In the genomic region with DNA sequence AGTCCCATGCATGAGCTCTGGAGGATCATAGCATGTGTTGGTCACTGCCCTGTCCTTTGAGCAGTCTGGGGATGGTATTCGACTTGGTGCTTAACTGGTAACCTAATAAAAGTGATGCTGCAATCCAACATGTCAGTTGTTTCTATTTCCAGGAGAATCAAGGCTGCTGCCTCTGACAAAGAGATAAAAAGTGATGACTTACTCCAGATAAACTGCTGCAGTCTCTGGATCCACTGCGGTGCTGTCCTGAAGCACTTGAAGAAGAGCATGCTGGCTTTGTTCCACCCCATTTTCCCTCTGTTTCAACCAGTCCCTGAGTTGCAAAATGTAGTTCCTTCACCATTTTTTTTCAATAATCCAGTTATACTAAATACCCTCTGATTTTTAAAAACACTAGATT, we compare ENCODE assay signal across 16 cellular contexts.
A peak's percentile ranks its signal among the peaks of the same experiment; 100 is the strongest.
DNase-seq lines count a peak whose midpoint lies in the region; ATAC-seq, FAIRE-seq and TF ChIP-seq lines count a peak whose summit lies in the region.
"Had no signal": no experiment of that assay in that cellular context is flagged by ENCODE, and none has a peak within 500 bp of the region (broad histone marks: within the 10 kb centered on the region; RNA-seq: fewer than 3 reads in every experiment).

No MANE protein-coding gene starts in this region.

- no peaks in the 10 kb centered on the region for H3K79me2 ChIP-seq in SK-N-SH (ENCODE audit: insufficient read depth)
- H3K79me2 ChIP-seq in osteoblast (ENCODE audit: insufficient read depth, low read length): no peaks in the 10 kb centered on the region

- TF ChIP-seq POLR2A in GM12892 (IDR thresholded peaks at IDR 0.05; ENCODE audit: low read depth, low read length): no peak

- no peak overlapping the region for H3K9ac ChIP-seq in SK-N-SH

- no peaks in the 10 kb centered on the region for H3K36me3 ChIP-seq in SK-N-SH (replicated peaks in 1 of 2; ENCODE audit: control insufficient read depth in 1 of 2, insufficient read depth in 2 of 2, low read length in 1 of 2)
- H3K36me3 ChIP-seq in osteoblast (ENCODE audit: insufficient read depth, low read length): no peaks in the 10 kb centered on the region

- no peak for FAIRE-seq in GM12892 (lab: Jason Lieb, UNC)
- FAIRE-seq: H54 had no signal

- POLR2A ChIA-PET in SK-N-SH (lab: Yijun Ruan, JAX): no interaction called here

- no peak for TF ChIP-seq EP300 in SK-N-SH (IDR thresholded peaks at IDR 0.05; ENCODE audit: borderline replicate concordance in 1 of 2, low read depth in 1 of 2, low read length in 1 of 2)

- H3K27me3 ChIP-seq in SK-N-SH (ENCODE audit: insufficient read depth) (no peaks in the 10 kb centered on the region), osteoblast (ENCODE audit: insufficient read depth, low read length) (no peaks in the 10 kb centered on the region)

- H3K4me1 ChIP-seq in SK-N-SH (ENCODE audit: control insufficient read depth in 1 of 2, insufficient read depth in 2 of 2, low read depth in 1 of 2, low read length in 1 of 2) (peaks cover 5 to 27% of the 10 kb centered on the region in 2 experiments; a peak in 2 of 4 replicates), osteoblast (ENCODE audit: insufficient read depth, low read length) (peaks cover 18% of the 10 kb centered on the region)

- peaks cover 8% of the 10 kb centered on the region for H3F3A ChIP-seq in SK-N-SH (replicated peaks; ENCODE audit: insufficient read depth)

- DNase-seq in EH (ENCODE audit: low read depth) (peak; percentile 45), SK-N-SH (no peak), fibroblast of peridontal ligament (ENCODE audit: extremely low read depth) (peak; percentile 7), osteoblast (ENCODE audit: insufficient read length, low spot score, missing footprints) (no peak), CD1c-positive myeloid dendritic cell (ENCODE audit: extremely low spot score) (no peak), GM12892 (ENCODE audit: insufficient read length) (no peak)
- DNase-seq in stimulated activated CD4-positive, alpha-beta T cell treated with anti-CD3 and anti-CD28 coated beads, Interleukin-1b, Interleukin-23, amount 100 ng/mL, for 48 hours: no peak
- DNase-seq: Calu3, DMS79, GDM1, Kasumi-1, NCI-H187 treated with DMSO at 0.1 percent for 48 hours, NCI-H446, SIG-M5 had no signal

- H4K20me1 ChIP-seq in SK-N-SH (ENCODE audit: insufficient read depth) (no peaks in the 10 kb centered on the region), osteoblast (ENCODE audit: insufficient read depth, low read length) (no peaks in the 10 kb centered on the region)

- H3K9me3 ChIP-seq in SK-N-SH: no peaks in the 10 kb centered on the region
- H3K9me3 ChIP-seq in osteoblast (ENCODE audit: low read depth, low read length): no peaks in the 10 kb centered on the region

- 13% methylated on average over 2 of the region's 2 CpGs for WGBS in SK-N-SH (ENCODE audit: low lambda C conversion rate)

- no peaks in the 10 kb centered on the region for H3K9me2 ChIP-seq in SK-N-SH

- CTCF ChIA-PET in SK-N-SH (lab: Yijun Ruan, JAX): no interaction called here

- ATAC-seq in HG03565 (IDR thresholded peaks at IDR 0.05; ENCODE audit: unreplicated experiment): no peak

- TF ChIP-seq CTCF in SK-N-SH (IDR thresholded peaks at IDR 0.05) (no peak), osteoblast (IDR thresholded peaks at IDR 0.05; ENCODE audit: extremely low read depth, low read depth, low read length) (no peak)

- H3K27ac ChIP-seq in SK-N-SH (ENCODE audit: low read depth in 2 of 2, low read length in 1 of 2) (no peak overlapping the region), osteoblast (ENCODE audit: low read depth, low read length) (no peak overlapping the region)

- H3K4me2 ChIP-seq in SK-N-SH: no peak overlapping the region
- H3K4me2 ChIP-seq in osteoblast (ENCODE audit: insufficient read depth, low read length): no peak overlapping the region

- H3K4me3 ChIP-seq in SK-N-SH (ENCODE audit: low read depth in 2 of 2, low read length in 1 of 2) (no peak overlapping the region), osteoblast (ENCODE audit: insufficient read depth, low read length) (no peak overlapping the region)

- no peak for TF ChIP-seq RAD21 in SK-N-SH (IDR thresholded peaks at IDR 0.05; ENCODE audit: low read length)

- H2AFZ ChIP-seq in SK-N-SH (ENCODE audit: low read depth) (no peak overlapping the region), osteoblast (ENCODE audit: low read length) (peak overlapping the region; percentile 33)

TF ChIP-seq in SK-N-SH, 30 proteins besides CTCF, POLR2A, EP300 and RAD21:
- TF ChIP-seq TCF12 (IDR thresholded peaks at IDR 0.05) (0 out of 2 replicates have a peak, but pooled peaks have one; percentile 9), PBX3 (IDR thresholded peaks at IDR 0.05) (peak; percentile 25; the same call in 1 of the 2 replicates), TAF1 (IDR thresholded peaks at IDR 0.05; ENCODE audit: borderline replicate concordance, low read depth, low read length) (no peak)
TF ChIP-seq in SK-N-SH: peak in this region for 2.

Comparison
In these comparisons a context has a peak if more than half of its experiments do, and no peak if none do; other contexts are left out.
1. DNase-seq: peak in EH (single experiment) and fibroblast of peridontal ligament (single experiment); none in SK-N-SH (single experiment), osteoblast (single experiment), CD1c-positive myeloid dendritic cell (single experiment), GM12892 (single experiment) and stimulated activated CD4-positive, alpha-beta T cell treated with anti-CD3 and anti-CD28 coated beads, Interleukin-1b, Interleukin-23, amount 100 ng/mL, for 48 hours (single experiment).